In the genomic region with DNA sequence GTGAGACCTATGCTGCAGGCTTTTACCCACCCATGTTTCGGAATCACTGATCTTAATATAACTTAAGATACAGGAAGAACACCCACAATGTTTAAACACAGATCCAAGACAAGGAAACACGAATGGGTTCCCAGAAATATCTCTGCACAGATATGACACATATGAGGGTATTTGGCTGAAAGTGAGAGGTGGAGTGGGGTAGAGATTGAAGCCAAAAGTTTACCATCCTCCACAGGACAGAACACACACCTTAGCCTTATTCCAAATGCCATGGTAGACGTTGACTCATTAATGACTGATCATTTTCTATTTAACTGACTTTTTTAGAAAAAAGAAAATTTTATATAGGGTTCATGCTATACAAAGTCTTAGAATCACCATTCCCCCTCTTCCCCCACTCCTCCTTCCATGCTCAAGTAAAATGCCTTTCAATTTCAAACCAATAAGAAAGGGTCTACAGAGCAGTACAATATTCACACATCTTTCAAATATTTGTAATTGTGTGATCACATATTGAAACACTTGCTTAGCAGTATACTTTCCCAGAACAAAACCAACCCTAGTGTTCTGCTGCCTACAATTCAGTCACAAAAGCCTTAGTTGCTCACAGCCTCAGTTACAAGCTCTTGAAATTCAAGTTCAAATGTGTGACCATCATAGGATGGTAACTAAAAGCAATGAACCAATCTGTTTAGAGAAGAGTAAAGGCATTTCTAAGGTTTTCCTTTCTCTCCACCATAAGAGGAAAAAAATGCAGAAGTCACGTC, we compare ENCODE assay signal across 14 cellular contexts.
"Had no signal": no experiment of that assay in that cellular context is flagged by ENCODE, and none has a peak within 500 bp of the region (broad histone marks: within the 10 kb centered on the region; RNA-seq: fewer than 3 reads in every experiment).

No MANE protein-coding gene starts in this region.

- DNase-seq: activated naive CD4-positive, alpha-beta T cell; effector CD8-positive, alpha-beta T cell; heart right ventricle; immature natural killer cell; natural killer cell; ovary; psoas muscle; right cardiac atrium; stimulated activated CD4-positive, alpha-beta T cell treated with anti-CD3 and anti-CD28 coated beads, Interleukin-2, amount 100 ng/mL, for 24 hours; T1000; testis had no signal

- H3K36me3 Mint-ChIP-seq: immature natural killer cell, memory B cell, natural killer cell had no signal

- H3K27ac Mint-ChIP-seq: dendritic cell treated with granulocyte-macrophage colony-stimulating factor and Interleukin-4, amounts not matched to agents 40 ng/mL and 50 ng/mL, for 4 days; immature natural killer cell; memory B cell; natural killer cell had no signal

- H3K27me3 ChIP-seq: ovary, testis, upper lobe of left lung had no signal

- H3K27ac ChIP-seq: heart right ventricle, ovary, psoas muscle, testis had no signal

- H3K4me3 Mint-ChIP-seq: dendritic cell treated with granulocyte-macrophage colony-stimulating factor and Interleukin-4, amounts not matched to agents 40 ng/mL and 50 ng/mL, for 4 days; immature natural killer cell; memory B cell; natural killer cell had no signal

- H3K9me3 Mint-ChIP-seq: dendritic cell treated with granulocyte-macrophage colony-stimulating factor and Interleukin-4, amounts not matched to agents 40 ng/mL and 50 ng/mL, for 4 days; immature natural killer cell; memory B cell; natural killer cell had no signal

- H3K4me3 ChIP-seq: heart right ventricle, ovary, psoas muscle, testis, upper lobe of left lung had no signal

- ATAC-seq: natural killer cell, psoas muscle had no signal

- H3K9me3 ChIP-seq: ovary, psoas muscle, testis, upper lobe of left lung had no signal

- H3K4me1 ChIP-seq: psoas muscle had no signal

- H3K36me3 ChIP-seq: heart right ventricle, ovary, upper lobe of left lung had no signal

- H3K27me3 Mint-ChIP-seq: memory B cell had no signal
